In genomic region chr4:165757426-165757825, GRCh38 we compare ENCODE assay signal across 17 cellular contexts.
"Had no signal": no experiment of that assay in that cellular context is flagged by ENCODE, and none has a peak within 500 bp of the region (broad histone marks: within the 10 kb centered on the region; RNA-seq: fewer than 3 reads in every experiment).

No MANE protein-coding gene starts in this region.

- H3K9me3 Mint-ChIP-seq: endodermal cell, type B pancreatic cell had no signal

- H3K4me3 Mint-ChIP-seq: endodermal cell; naive thymus-derived CD4-positive, alpha-beta T cell; stimulated activated effector memory CD8-positive, alpha-beta T cell treated with anti-CD3 and anti-CD28 coated beads, Interleukin-12 subunit alpha, Interleukin-12 subunit beta, amount 100 ng/mL, for 72 hours; type B pancreatic cell had no signal

- H3K4me3 ChIP-seq: coronary artery, psoas muscle, right lobe of liver, suprapubic skin, thyroid gland had no signal

- DNase-seq: effector CD4-positive, alpha-beta T cell; endodermal cell; erythroblast; foreskin keratinocyte; kidney glomerular epithelial cell; naive thymus-derived CD4-positive, alpha-beta T cell; psoas muscle; retina; right lobe of liver; stimulated activated CD4-positive, alpha-beta T cell treated with anti-CD3 and anti-CD28 coated beads, Interleukin-4, amount 100 ng/mL, for 1 hour; stimulated activated CD8-positive, alpha-beta memory T cell treated with anti-CD3 and anti-CD28 coated beads, Interleukin-4, amount 100 ng/mL, for 48 hours; stimulated activated naive CD8-positive, alpha-beta T cell treated with anti-CD3 and anti-CD28 coated beads, Interleukin-15, Interleukin-2, amounts not matched to agents 100 U/mL and 50 U/mL, for 24 hours; thyroid gland had no signal

- H3K27ac Mint-ChIP-seq: endodermal cell; naive thymus-derived CD4-positive, alpha-beta T cell; stimulated activated effector memory CD8-positive, alpha-beta T cell treated with anti-CD3 and anti-CD28 coated beads, Interleukin-12 subunit alpha, Interleukin-12 subunit beta, amount 100 ng/mL, for 72 hours; type B pancreatic cell had no signal

- H3K4me1 Mint-ChIP-seq: naive thymus-derived CD4-positive, alpha-beta T cell; stimulated activated effector memory CD8-positive, alpha-beta T cell treated with anti-CD3 and anti-CD28 coated beads, Interleukin-12 subunit alpha, Interleukin-12 subunit beta, amount 100 ng/mL, for 72 hours had no signal

- H3K27me3 Mint-ChIP-seq: naive thymus-derived CD4-positive, alpha-beta T cell had no signal

- ATAC-seq: foreskin keratinocyte; naive thymus-derived CD4-positive, alpha-beta T cell; psoas muscle; right lobe of liver; stimulated activated effector memory CD8-positive, alpha-beta T cell treated with anti-CD3 and anti-CD28 coated beads, Interleukin-12 subunit alpha, Interleukin-12 subunit beta, amount 100 ng/mL, for 72 hours; stimulated activated naive CD8-positive, alpha-beta T cell treated with anti-CD3 and anti-CD28 coated beads, Interleukin-15, Interleukin-2, amounts not matched to agents 100 U/mL and 50 U/mL, for 24 hours had no signal

- H3K36me3 ChIP-seq: right lobe of liver, suprapubic skin, thyroid gland had no signal

- H3K9me3 ChIP-seq: psoas muscle, right lobe of liver, suprapubic skin, thyroid gland had no signal

- H3K27me3 ChIP-seq: foreskin keratinocyte, right lobe of liver, suprapubic skin, thyroid gland had no signal

- H3K36me3 Mint-ChIP-seq: naive thymus-derived CD4-positive, alpha-beta T cell; stimulated activated effector memory CD8-positive, alpha-beta T cell treated with anti-CD3 and anti-CD28 coated beads, Interleukin-12 subunit alpha, Interleukin-12 subunit beta, amount 100 ng/mL, for 72 hours; type B pancreatic cell had no signal

- H3K4me1 ChIP-seq: foreskin keratinocyte, psoas muscle, right lobe of liver, suprapubic skin, thyroid gland had no signal

- H3K27ac ChIP-seq: coronary artery, foreskin keratinocyte, psoas muscle, right lobe of liver, suprapubic skin, thyroid gland had no signal
